8 cellular contexts compared by ENCODE assay signal in genomic region chr14:21072102-21072501, GRCh38. TPM values are rescaled to one million over a fixed set of nuclear protein-coding genes. Genes with fewer than 3 reads are reported as not detected.
DNase-seq lines count a peak whose midpoint lies in the region; ATAC-seq lines count a peak whose summit lies in the region.

No MANE protein-coding gene starts in this region.

- peak overlapping the region; percentile 59 to 91 (median 90) for H3K4me3 ChIP-seq in skeletal muscle tissue (ENCODE audit: low read length in 3 of 3)

- no peak for DNase-seq in stimulated activated naive CD8-positive, alpha-beta T cell treated with anti-CD3 and anti-CD28 coated beads, Interleukin-15, Interleukin-2, amounts not matched to agents 100 U/mL and 50 U/mL, for 24 hours
- DNase-seq in activated naive CD8-positive, alpha-beta T cell treated with anti-CD3 and anti-CD28 coated beads, Interleukin-2, amount 10 ng/mL, durations not matched to agents 7 days and 5 days: no peak
- DNase-seq in left ventricle myocardium superior: no peak
- no peak for DNase-seq in NCI-H2029 treated with DMSO at 0.1 percent for 48 hours (lab: John Stamatoyannopoulos, UW)
- no peak for DNase-seq in D341Med (ENCODE audit: low spot score)
- no peak for DNase-seq in activated T-helper 2 cell treated with anti-CD3 and anti-CD28 coated beads, Interferon-gamma antibody, Interleukin-2, Interleukin-4, amounts not matched to agents 10 μg/mL and 5 μg/mL and 100 μg/mL, durations not matched to agents 14 hours and 24 hours and 36 hours (ENCODE audit: low spot score)

- H3K4me3 Mint-ChIP-seq in stimulated activated naive CD8-positive, alpha-beta T cell treated with anti-CD3 and anti-CD28 coated beads, Interleukin-15, Interleukin-2, amounts not matched to agents 100 ng/mL and 50 ng/mL, for 24 hours: peak overlapping the region; percentile 81
- peak overlapping the region; percentile 79 for H3K4me3 Mint-ChIP-seq in activated naive CD8-positive, alpha-beta T cell treated with anti-CD3 and anti-CD28 coated beads, Interleukin-2, amount 10 ng/mL, durations not matched to agents 7 days and 5 days
- H3K4me3 Mint-ChIP-seq in activated T-helper 2 cell treated with anti-CD3 and anti-CD28 coated beads, Interferon-gamma antibody, Interleukin-2, Interleukin-4, amounts not matched to agents 10 μg/mL and 5 μg/mL and 100 μg/mL, durations not matched to agents 14 hours and 24 hours and 36 hours (ENCODE audit: low read depth): no peak overlapping the region

- H3K9me3 Mint-ChIP-seq in stimulated activated naive CD8-positive, alpha-beta T cell treated with anti-CD3 and anti-CD28 coated beads, Interleukin-15, Interleukin-2, amounts not matched to agents 100 ng/mL and 50 ng/mL, for 24 hours: no peaks in the 10 kb centered on the region
- no peaks in the 10 kb centered on the region for H3K9me3 Mint-ChIP-seq in activated naive CD8-positive, alpha-beta T cell treated with anti-CD3 and anti-CD28 coated beads, Interleukin-2, amount 10 ng/mL, durations not matched to agents 7 days and 5 days
- no peaks in the 10 kb centered on the region for H3K9me3 Mint-ChIP-seq in activated T-helper 2 cell treated with anti-CD3 and anti-CD28 coated beads, Interferon-gamma antibody, Interleukin-2, Interleukin-4, amounts not matched to agents 10 μg/mL and 5 μg/mL and 100 μg/mL, durations not matched to agents 14 hours and 24 hours and 36 hours

- intact Hi-C loops in left ventricle myocardium superior (cut with micrococcal nuclease): loop anchor here (10.0 kb wide), 1 partner anchor 57 kb away; no protein-coding TSS in a partner anchor
- intact Hi-C loops in activated T-helper 2 cell treated with anti-CD3 and anti-CD28 coated beads, Interferon-gamma antibody, Interleukin-2, Interleukin-4, amounts not matched to agents 10 μg/mL and 5 μg/mL and 100 μg/mL, durations not matched to agents 14 hours and 24 hours and 36 hours (cut with micrococcal nuclease): no loop called here

- POLR2A ChIA-PET in activated naive CD8-positive, alpha-beta T cell treated with anti-CD3 and anti-CD28 coated beads, Interleukin-2, amount 10 ng/mL, durations not matched to agents 7 days and 5 days (lab: Charles Lee): interaction anchor here (0.7 to 2.7 kb wide), 4 partner anchors 15 to 260 kb away, joined by 3 to 17 read pairs (median 10); no protein-coding TSS in a partner anchor

- H3K4me1 Mint-ChIP-seq in stimulated activated naive CD8-positive, alpha-beta T cell treated with anti-CD3 and anti-CD28 coated beads, Interleukin-15, Interleukin-2, amounts not matched to agents 100 ng/mL and 50 ng/mL, for 24 hours (ENCODE audit: low read depth): peaks cover 36% of the 10 kb centered on the region
- H3K4me1 Mint-ChIP-seq in activated naive CD8-positive, alpha-beta T cell treated with anti-CD3 and anti-CD28 coated beads, Interleukin-2, amount 10 ng/mL, durations not matched to agents 7 days and 5 days: peaks cover 29% of the 10 kb centered on the region
- peaks cover 30% of the 10 kb centered on the region for H3K4me1 Mint-ChIP-seq in activated T-helper 2 cell treated with anti-CD3 and anti-CD28 coated beads, Interferon-gamma antibody, Interleukin-2, Interleukin-4, amounts not matched to agents 10 μg/mL and 5 μg/mL and 100 μg/mL, durations not matched to agents 14 hours and 24 hours and 36 hours (ENCODE audit: low read depth)

- H3K9ac ChIP-seq in skeletal muscle tissue (ENCODE audit: low read depth in 1 of 3, low read length in 3 of 3): peak overlapping the region in 2 of 3 donors; percentile 65 to 88

- no peaks in the 10 kb centered on the region for H3K27me3 ChIP-seq in skeletal muscle tissue (ENCODE audit: control insufficient read depth in 3 of 3, insufficient read depth in 3 of 3, low read length in 3 of 3)

- peak overlapping the region; percentile 89 for H3K27ac ChIP-seq in skeletal muscle tissue (ENCODE audit: low read depth, low read length)

- peaks cover 43% of the 10 kb centered on the region for H3K27me3 Mint-ChIP-seq in stimulated activated naive CD8-positive, alpha-beta T cell treated with anti-CD3 and anti-CD28 coated beads, Interleukin-15, Interleukin-2, amounts not matched to agents 100 ng/mL and 50 ng/mL, for 24 hours
- peaks cover 56% of the 10 kb centered on the region for H3K27me3 Mint-ChIP-seq in activated naive CD8-positive, alpha-beta T cell treated with anti-CD3 and anti-CD28 coated beads, Interleukin-2, amount 10 ng/mL, durations not matched to agents 7 days and 5 days
- peaks cover 61% of the 10 kb centered on the region for H3K27me3 Mint-ChIP-seq in activated T-helper 2 cell treated with anti-CD3 and anti-CD28 coated beads, Interferon-gamma antibody, Interleukin-2, Interleukin-4, amounts not matched to agents 10 μg/mL and 5 μg/mL and 100 μg/mL, durations not matched to agents 14 hours and 24 hours and 36 hours (ENCODE audit: low read depth)

- H3K9me3 ChIP-seq in skeletal muscle tissue (ENCODE audit: control insufficient read depth in 3 of 3, low read length in 3 of 3): no peaks in the 10 kb centered on the region

- H3K36me3 ChIP-seq in skeletal muscle tissue (ENCODE audit: control insufficient read depth in 3 of 3, insufficient read depth in 3 of 3, low read length in 3 of 3): peaks cover 26 to 33% (median 30%) of the 10 kb centered on the region in 3 donors

- no peak for ATAC-seq in stimulated activated naive CD8-positive, alpha-beta T cell treated with anti-CD3 and anti-CD28 coated beads, Interleukin-15, Interleukin-2, amounts not matched to agents 100 U/mL and 50 U/mL, for 24 hours
- ATAC-seq in activated naive CD8-positive, alpha-beta T cell treated with anti-CD3 and anti-CD28 coated beads, Interleukin-2, amount 10 ng/mL, durations not matched to agents 7 days and 5 days (ENCODE audit: low read depth): no peak
- peak; percentile 17 for ATAC-seq in left ventricle myocardium superior

- peak overlapping the region; percentile 11 for H3K27ac Mint-ChIP-seq in stimulated activated naive CD8-positive, alpha-beta T cell treated with anti-CD3 and anti-CD28 coated beads, Interleukin-15, Interleukin-2, amounts not matched to agents 100 ng/mL and 50 ng/mL, for 24 hours
- H3K27ac Mint-ChIP-seq in activated naive CD8-positive, alpha-beta T cell treated with anti-CD3 and anti-CD28 coated beads, Interleukin-2, amount 10 ng/mL, durations not matched to agents 7 days and 5 days: no peak overlapping the region
- H3K27ac Mint-ChIP-seq in activated T-helper 2 cell treated with anti-CD3 and anti-CD28 coated beads, Interferon-gamma antibody, Interleukin-2, Interleukin-4, amounts not matched to agents 10 μg/mL and 5 μg/mL and 100 μg/mL, durations not matched to agents 14 hours and 24 hours and 36 hours: no peak overlapping the region

- no peaks in the 10 kb centered on the region for H3K36me3 Mint-ChIP-seq in stimulated activated naive CD8-positive, alpha-beta T cell treated with anti-CD3 and anti-CD28 coated beads, Interleukin-15, Interleukin-2, amounts not matched to agents 100 ng/mL and 50 ng/mL, for 24 hours (ENCODE audit: low read depth)
- no peaks in the 10 kb centered on the region for H3K36me3 Mint-ChIP-seq in activated naive CD8-positive, alpha-beta T cell treated with anti-CD3 and anti-CD28 coated beads, Interleukin-2, amount 10 ng/mL, durations not matched to agents 7 days and 5 days
- no peaks in the 10 kb centered on the region for H3K36me3 Mint-ChIP-seq in activated T-helper 2 cell treated with anti-CD3 and anti-CD28 coated beads, Interferon-gamma antibody, Interleukin-2, Interleukin-4, amounts not matched to agents 10 μg/mL and 5 μg/mL and 100 μg/mL, durations not matched to agents 14 hours and 24 hours and 36 hours (ENCODE audit: low read depth)

- peaks cover 32 to 41% (median 33%) of the 10 kb centered on the region in 3 donors for H3K4me1 ChIP-seq in skeletal muscle tissue (ENCODE audit: control insufficient read depth in 3 of 3, insufficient read depth in 3 of 3, low read length in 3 of 3)

RNA-seq across cellular contexts. Expression of gene ARHGEF40, which starts 2.0 kb away (rescaled TPM):
- under 1 TPM; 0.20 to 0.28 TPM for total RNA-seq in activated naive CD8-positive, alpha-beta T cell treated with anti-CD3 and anti-CD28 coated beads, Interleukin-2, amount 10 ng/mL, durations not matched to agents 7 days and 5 days
- total RNA-seq in left ventricle myocardium superior (23.1 TPM), skeletal muscle tissue (32.4 TPM)
- 0.05 and 0.16 TPM in 2 replicates for total RNA-seq in activated T-helper 2 cell treated with anti-CD3 and anti-CD28 coated beads, Interferon-gamma antibody, Interleukin-2, Interleukin-4, amounts not matched to agents 10 μg/mL and 5 μg/mL and 100 μg/mL, durations not matched to agents 14 hours and 24 hours and 36 hours

RNA-seq across cellular contexts. Expression of gene RNASE8, which starts 14.5 kb away (rescaled TPM):
- not detected for total RNA-seq in activated naive CD8-positive, alpha-beta T cell treated with anti-CD3 and anti-CD28 coated beads, Interleukin-2, amount 10 ng/mL, durations not matched to agents 7 days and 5 days
- not detected for total RNA-seq in left ventricle myocardium superior
- not detected for total RNA-seq in skeletal muscle tissue
- not detected in 2 replicates for total RNA-seq in activated T-helper 2 cell treated with anti-CD3 and anti-CD28 coated beads, Interferon-gamma antibody, Interleukin-2, Interleukin-4, amounts not matched to agents 10 μg/mL and 5 μg/mL and 100 μg/mL, durations not matched to agents 14 hours and 24 hours and 36 hours

RNA-seq across cellular contexts. Expression of gene ZNF219, which starts 26.4 kb away (rescaled TPM):
- 1 to 10 TPM; 4.3 to 6.0 TPM for total RNA-seq in activated naive CD8-positive, alpha-beta T cell treated with anti-CD3 and anti-CD28 coated beads, Interleukin-2, amount 10 ng/mL, durations not matched to agents 7 days and 5 days
- total RNA-seq in left ventricle myocardium superior: 57.0 TPM
- total RNA-seq in skeletal muscle tissue: 5.2 TPM
- total RNA-seq in activated T-helper 2 cell treated with anti-CD3 and anti-CD28 coated beads, Interferon-gamma antibody, Interleukin-2, Interleukin-4, amounts not matched to agents 10 μg/mL and 5 μg/mL and 100 μg/mL, durations not matched to agents 14 hours and 24 hours and 36 hours: 9.4 and 11.0 TPM in 2 replicates

RNA-seq across cellular contexts. Expression of gene TMEM253, which starts 28.8 kb away (rescaled TPM):
- total RNA-seq in activated naive CD8-positive, alpha-beta T cell treated with anti-CD3 and anti-CD28 coated beads, Interleukin-2, amount 10 ng/mL, durations not matched to agents 7 days and 5 days: not detected
- total RNA-seq in left ventricle myocardium superior (0.20 TPM), skeletal muscle tissue (not detected)
- not detected in 2 replicates for total RNA-seq in activated T-helper 2 cell treated with anti-CD3 and anti-CD28 coated beads, Interferon-gamma antibody, Interleukin-2, Interleukin-4, amounts not matched to agents 10 μg/mL and 5 μg/mL and 100 μg/mL, durations not matched to agents 14 hours and 24 hours and 36 hours

RNA-seq across cellular contexts. Expression of gene RNASE7, which starts 29.9 kb away (rescaled TPM):
- not detected for total RNA-seq in activated naive CD8-positive, alpha-beta T cell treated with anti-CD3 and anti-CD28 coated beads, Interleukin-2, amount 10 ng/mL, durations not matched to agents 7 days and 5 days
- not detected for total RNA-seq in left ventricle myocardium superior
- total RNA-seq in skeletal muscle tissue: not detected
- total RNA-seq in activated T-helper 2 cell treated with anti-CD3 and anti-CD28 coated beads, Interferon-gamma antibody, Interleukin-2, Interleukin-4, amounts not matched to agents 10 μg/mL and 5 μg/mL and 100 μg/mL, durations not matched to agents 14 hours and 24 hours and 36 hours: not detected in 2 replicates

Comparison
In these comparisons a context has a peak if more than half of its experiments do, and no peak if none do; other contexts are left out.
1. RNA of gene ARHGEF40, which starts 2.0 kb away (total RNA-seq): 32.4 TPM in skeletal muscle tissue (single experiment) and 23.1 TPM in left ventricle myocardium superior (single experiment); 0.20 to 0.28 TPM in activated naive CD8-positive, alpha-beta T cell treated with anti-CD3 and anti-CD28 coated beads, Interleukin-2, amount 10 ng/mL, durations not matched to agents 7 days and 5 days and 0.05 to 0.16 TPM in activated T-helper 2 cell treated with anti-CD3 and anti-CD28 coated beads, Interferon-gamma antibody, Interleukin-2, Interleukin-4, amounts not matched to agents 10 μg/mL and 5 μg/mL and 100 μg/mL, durations not matched to agents 14 hours and 24 hours and 36 hours; every median in the first group is over 10 times any median in the second.